ENCODE assay signal across 1 cellular context in genomic region chr2:235740821-235741220, GRCh38.
TF ChIP-seq lines count a peak whose summit lies in the region.

No MANE protein-coding gene starts in this region.

TF ChIP-seq in K562, 482 proteins besides CTCF, POLR2A, EP300 and RAD21 (continued from another document):
- TF ChIP-seq ZNF592 (IDR thresholded peaks at IDR 0.05), result no peak
- TF ChIP-seq PKNOX1 (IDR thresholded peaks at IDR 0.05), result peak; percentile 69
- TF ChIP-seq TGIF2 (CRISPR knock-in tag; IDR thresholded peaks at IDR 0.05), result no peak
